ENCODE assay signal across 12 cellular contexts in the genomic region with DNA sequence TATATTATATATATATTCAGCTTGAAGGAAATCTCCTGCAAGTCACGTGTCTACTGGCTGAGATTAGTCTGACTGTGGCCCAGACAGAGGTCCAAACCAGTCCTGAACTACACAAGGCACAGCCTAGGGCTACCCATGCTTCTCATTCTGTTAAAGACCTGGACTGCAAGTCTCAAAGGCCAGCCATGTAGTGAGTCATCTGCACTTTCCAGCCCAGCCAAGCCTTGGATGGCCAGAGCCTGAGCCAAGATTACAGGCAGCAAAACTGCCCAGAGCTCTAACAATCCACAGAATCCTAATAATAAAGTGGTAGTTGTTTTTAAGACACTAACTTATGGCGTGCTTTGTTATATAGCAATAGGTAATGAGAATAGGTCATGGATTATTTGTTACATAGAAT.
A peak's percentile ranks its signal among the peaks of the same experiment; 100 is the strongest.
DNase-seq lines count a peak whose midpoint lies in the region; ATAC-seq, FAIRE-seq and TF ChIP-seq lines count a peak whose summit lies in the region.
"Had no signal": no experiment of that assay in that cellular context is flagged by ENCODE, and none has a peak within 500 bp of the region (broad histone marks: within the 10 kb centered on the region; RNA-seq: fewer than 3 reads in every experiment).

No MANE protein-coding gene starts in this region.

- H3K9ac ChIP-seq in kidney (ENCODE audit: low read length in 2 of 2): no peak overlapping the region

- no peaks in the 10 kb centered on the region for H3K27me3 ChIP-seq in right atrium auricular region

- H3K36me3 ChIP-seq in right atrium auricular region (no peaks in the 10 kb centered on the region), kidney (ENCODE audit: control insufficient read depth in 1 of 2, insufficient read depth in 2 of 2, low read length in 2 of 2) (no peaks in the 10 kb centered on the region)

- peak; percentile 76 for DNase-seq in GM03348 (ENCODE audit: low spot score)
- peak; percentile 86 for DNase-seq in astrocyte of the hippocampus (ENCODE audit: low read depth, low spot score)
- DNase-seq in right atrium auricular region (ENCODE audit: low spot score): peak; percentile 78
- peak; percentile 43 for DNase-seq in pulmonary artery endothelial cell (ENCODE audit: low read depth, low spot score)
- no peak for DNase-seq in activated naive CD4-positive, alpha-beta T cell treated with anti-CD3 and anti-CD28 coated beads, Interleukin-2, amount 50 U/mL, for 72 hours (ENCODE audit: low spot score in 2 of 2)
- no peak for DNase-seq in NCI-H1105 treated with DMSO at 0.1 percent for 48 hours (lab: John Stamatoyannopoulos, UW)
- DNase-seq in kidney: no peak
- no peak for DNase-seq in DMS79 (lab: John Stamatoyannopoulos, UW)
- DNase-seq: activated gamma-delta T cell treated with Interleukin-2 at 50 U/mL for 16 hours; CD4-positive, alpha-beta T cell; effector CD8-positive, alpha-beta T cell; NCI-H510A treated with DMSO at 0.1 percent for 48 hours had no signal

- no peak overlapping the region for H3K27ac ChIP-seq in right atrium auricular region
- H3K27ac ChIP-seq in kidney (ENCODE audit: low read depth in 2 of 2, low read length in 2 of 2): no peak overlapping the region

- no peak for ATAC-seq in activated naive CD4-positive, alpha-beta T cell treated with anti-CD3 and anti-CD28 coated beads, Interleukin-2, amount 50 U/mL, for 72 hours

- H3K4me3 ChIP-seq in right atrium auricular region (no peak overlapping the region), kidney (ENCODE audit: low read length in 2 of 2) (no peak overlapping the region)

- no peaks in the 10 kb centered on the region for H3K9me3 Mint-ChIP-seq in activated naive CD4-positive, alpha-beta T cell treated with anti-CD3 and anti-CD28 coated beads, Interleukin-2, amount 50 U/mL, for 72 hours
- H3K9me3 Mint-ChIP-seq: CD4-positive, alpha-beta T cell had no signal

- H3K9me3 ChIP-seq in right atrium auricular region: no peaks in the 10 kb centered on the region
- H3K9me3 ChIP-seq in kidney (ENCODE audit: control insufficient read depth in 1 of 2, low read length in 2 of 2): no peaks in the 10 kb centered on the region

- H3K4me1 ChIP-seq in right atrium auricular region (peaks cover 0 to 25% of the 10 kb centered on the region in 2 donors), kidney (ENCODE audit: control insufficient read depth in 1 of 2, insufficient read depth in 1 of 2, low read depth in 1 of 2, low read length in 2 of 2) (no peaks in the 10 kb centered on the region)

- no peak for FAIRE-seq in kidney (lab: Jason Lieb, UNC)

- no peaks in the 10 kb centered on the region for H3K36me3 Mint-ChIP-seq in activated naive CD4-positive, alpha-beta T cell treated with anti-CD3 and anti-CD28 coated beads, Interleukin-2, amount 50 U/mL, for 72 hours

- no peak overlapping the region for H3K27ac Mint-ChIP-seq in activated naive CD4-positive, alpha-beta T cell treated with anti-CD3 and anti-CD28 coated beads, Interleukin-2, amount 50 U/mL, for 72 hours
- H3K27ac Mint-ChIP-seq: CD4-positive, alpha-beta T cell had no signal

- intact Hi-C loops in kidney (cut with DNase I): no loop called here

- TF ChIP-seq CTCF in right atrium auricular region (IDR thresholded peaks at IDR 0.05): no peak
- no peak for TF ChIP-seq CTCF in kidney (IDR thresholded peaks at IDR 0.05; ENCODE audit: borderline replicate concordance, extremely low read depth, insufficient read depth)

Comparison
In these comparisons a context has a peak if more than half of its experiments do, and no peak if none do; other contexts are left out.
1. DNase-seq: peak in GM03348 (single experiment), astrocyte of the hippocampus (single experiment), right atrium auricular region (single experiment) and pulmonary artery endothelial cell (single experiment); none in activated naive CD4-positive, alpha-beta T cell treated with anti-CD3 and anti-CD28 coated beads, Interleukin-2, amount 50 U/mL, for 72 hours (0 of 2), NCI-H1105 treated with DMSO at 0.1 percent for 48 hours (single experiment), kidney (single experiment) and DMS79 (single experiment).